ENCODE assay signal across 26 cellular contexts in the genomic region with DNA sequence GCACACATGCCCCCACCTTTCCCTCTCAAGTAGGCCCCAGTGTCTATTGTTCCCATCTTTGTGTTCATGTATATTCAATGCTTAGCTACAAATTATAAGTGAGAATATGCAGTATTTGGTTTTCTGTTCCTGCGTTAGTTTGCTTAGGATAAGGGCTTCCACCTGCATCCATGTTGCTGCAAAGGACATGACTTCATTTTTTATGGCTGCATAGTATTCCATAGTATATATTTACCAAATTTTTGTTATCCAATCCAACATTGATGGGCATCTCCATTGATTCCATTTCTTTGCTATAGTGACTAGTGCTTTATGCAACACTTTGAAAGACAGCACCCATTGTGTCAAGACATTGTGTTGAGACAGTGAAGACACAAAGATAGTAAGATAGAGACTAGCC.
"Had no signal": no experiment of that assay in that cellular context is flagged by ENCODE, and none has a peak within 500 bp of the region (broad histone marks: within the 10 kb centered on the region; RNA-seq: fewer than 3 reads in every experiment).

No MANE protein-coding gene starts in this region.

- H3K27me3 ChIP-seq: stomach, suprapubic skin, testis, thyroid gland, tibial artery, tibial nerve, transverse colon, upper lobe of left lung, upper lobe of right lung, uterus, vagina had no signal

- ATAC-seq: stimulated activated effector memory CD8-positive, alpha-beta T cell treated with anti-CD3 and anti-CD28 coated beads, Interleukin-12 subunit alpha, Interleukin-12 subunit beta, amount 100 ng/mL, for 72 hours; stimulated activated memory B cell treated with anti-CD40 and anti-IgM and Interleukin-4, amounts not matched to agents 10 μg/mL and 1 μg/mL and 100 μg/mL, for 72 hours; stimulated activated naive B cell treated with anti-CD40 and anti-IgM and Interleukin-4, amounts not matched to agents 10 μg/mL and 1 μg/mL and 100 μg/mL, for 72 hours; stimulated activated naive CD8-positive, alpha-beta T cell treated with anti-CD3 and anti-CD28 coated beads, Interleukin-15, amount 100 ng/mL, for 72 hours; stimulated activated naive CD8-positive, alpha-beta T cell treated with anti-CD3 and anti-CD28 coated beads, Interleukin-15, Interleukin-2, amounts not matched to agents 100 U/mL and 50 U/mL, for 24 hours; upper lobe of right lung had no signal

- H3K9me3 ChIP-seq: stomach, suprapubic skin, testis, thoracic aorta, thyroid gland, tibial artery, upper lobe of left lung, upper lobe of right lung, uterus, vagina had no signal

- DNase-seq: stimulated activated CD4-positive, alpha-beta T cell treated with anti-CD3 and anti-CD28 coated beads, Interleukin-2, amount 100 ng/mL, for 48 hours; stimulated activated CD4-positive, alpha-beta T cell treated with anti-CD3 and anti-CD28 coated beads, Interleukin-4, amount 100 ng/mL, for 1 hour; stimulated activated CD4-positive, alpha-beta T cell treated with anti-CD3 and anti-CD28 coated beads, Interleukin-4, amount 100 ng/mL, for 24 hours; stimulated activated CD4-positive, alpha-beta T cell treated with anti-CD3 and anti-CD28 coated beads, Interleukin-4, amount 100 ng/mL, for 4 hours; stimulated activated CD8-positive, alpha-beta memory T cell treated with anti-CD3 and anti-CD28 coated beads, Interleukin-4, amount 100 ng/mL, for 48 hours; stimulated activated naive B cell treated with anti-CD40 and anti-IgM and Interleukin-4, amounts not matched to agents 10 μg/mL and 1 μg/mL and 100 μg/mL, for 72 hours; stimulated activated naive CD4-positive, alpha-beta T cell; stimulated activated naive CD4-positive, alpha-beta T cell treated with Interleukin-2 at 50 U/mL for 16 hours; stimulated activated naive CD8-positive, alpha-beta T cell treated with anti-CD3 and anti-CD28 coated beads, Interleukin-15, amount 100 ng/mL, for 72 hours; stimulated activated naive CD8-positive, alpha-beta T cell treated with anti-CD3 and anti-CD28 coated beads, Interleukin-15, Interleukin-2, amounts not matched to agents 100 U/mL and 50 U/mL, for 24 hours; stomach; substantia nigra; testis; thyroid gland; tibial artery; transverse colon; trophoblast cell; upper lobe of left lung; upper lobe of right lung; uterus had no signal

- H3K36me3 ChIP-seq: stomach, suprapubic skin, thoracic aorta, thyroid gland, tibial artery, tibial nerve, transverse colon, upper lobe of left lung, upper lobe of right lung, uterus, vagina had no signal

- H3K4me3 ChIP-seq: stomach, suprapubic skin, testis, thoracic aorta, thyroid gland, tibial artery, tibial nerve, transverse colon, upper lobe of left lung, upper lobe of right lung, uterus, vagina had no signal

- H3K27ac ChIP-seq: stomach, suprapubic skin, testis, thoracic aorta, thyroid gland, tibial artery, tibial nerve, transverse colon, upper lobe of left lung, upper lobe of right lung, uterus, vagina had no signal

- H3K4me1 ChIP-seq: stomach, suprapubic skin, testis, thyroid gland, tibial artery, tibial nerve, transverse colon, upper lobe of left lung, upper lobe of right lung, uterus, vagina had no signal
